ENCODE assay signal across 16 cellular contexts in the genomic region with DNA sequence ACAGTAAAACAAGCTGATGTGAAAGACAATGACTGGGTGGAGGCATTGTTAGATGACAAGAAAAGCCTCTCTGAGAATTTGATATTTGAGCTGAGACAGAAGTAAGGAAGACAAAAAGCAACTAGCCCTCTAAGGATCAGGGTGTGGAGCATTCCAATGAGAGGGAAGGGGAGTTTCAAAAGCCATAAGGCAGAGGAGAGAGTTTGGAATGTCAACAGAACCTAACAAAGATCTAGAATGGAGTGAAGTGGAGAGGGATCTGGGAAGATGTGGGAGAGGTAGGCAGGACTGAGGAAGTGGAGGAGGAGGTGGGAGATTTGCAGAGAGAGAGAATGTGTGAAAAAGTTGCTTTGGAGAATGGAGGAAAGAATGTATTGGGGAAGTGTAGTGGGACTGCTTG.
"Had no signal": no experiment of that assay in that cellular context is flagged by ENCODE, and none has a peak within 500 bp of the region (broad histone marks: within the 10 kb centered on the region; RNA-seq: fewer than 3 reads in every experiment).

No MANE protein-coding gene starts in this region.

- H3K27ac Mint-ChIP-seq: activated naive CD4-positive, alpha-beta T cell treated with anti-CD3 and anti-CD28 coated beads for 36 hours; activated T-helper 17 cell treated with anti-CD3 and anti-CD28 coated beads, Interleukin-2, amount 50 U/mL, for 72 hours; memory B cell; natural killer cell; stimulated activated naive B cell treated with anti-CD40 and anti-IgM and Interleukin-4, amounts not matched to agents 10 μg/mL and 1 μg/mL and 100 μg/mL, for 72 hours; T-cell had no signal

- H3K36me3 ChIP-seq: ascending aorta, left ventricle myocardium inferior, sigmoid colon, thyroid gland, uterus had no signal

- H3K4me3 ChIP-seq: ascending aorta, dorsolateral prefrontal cortex, left ventricle myocardium inferior, sigmoid colon, thyroid gland, uterus had no signal

- H3K9me3 Mint-ChIP-seq: activated naive CD4-positive, alpha-beta T cell treated with anti-CD3 and anti-CD28 coated beads for 36 hours; activated T-helper 17 cell treated with anti-CD3 and anti-CD28 coated beads, Interleukin-2, amount 50 U/mL, for 72 hours; memory B cell; natural killer cell; stimulated activated naive B cell treated with anti-CD40 and anti-IgM and Interleukin-4, amounts not matched to agents 10 μg/mL and 1 μg/mL and 100 μg/mL, for 72 hours; T-cell had no signal

- H3K27me3 ChIP-seq: ascending aorta, dorsolateral prefrontal cortex, sigmoid colon, thyroid gland, uterus had no signal

- H3K9me3 ChIP-seq: ascending aorta, left ventricle myocardium inferior, sigmoid colon, thyroid gland, uterus had no signal

- H3K4me3 Mint-ChIP-seq: activated naive CD4-positive, alpha-beta T cell treated with anti-CD3 and anti-CD28 coated beads for 36 hours; activated T-helper 17 cell treated with anti-CD3 and anti-CD28 coated beads, Interleukin-2, amount 50 U/mL, for 72 hours; memory B cell; natural killer cell; stimulated activated naive B cell treated with anti-CD40 and anti-IgM and Interleukin-4, amounts not matched to agents 10 μg/mL and 1 μg/mL and 100 μg/mL, for 72 hours; T-cell had no signal

- H3K36me3 Mint-ChIP-seq: natural killer cell; stimulated activated naive B cell treated with anti-CD40 and anti-IgM and Interleukin-4, amounts not matched to agents 10 μg/mL and 1 μg/mL and 100 μg/mL, for 72 hours; T-cell had no signal

- H3K4me1 Mint-ChIP-seq: activated T-helper 17 cell treated with anti-CD3 and anti-CD28 coated beads, Interleukin-2, amount 50 U/mL, for 72 hours; natural killer cell; T-cell had no signal

- H3K27ac ChIP-seq: ascending aorta, left ventricle myocardium inferior, sigmoid colon, thyroid gland, uterus had no signal

- DNase-seq: activated CD4-positive, alpha-beta T cell treated with anti-CD3 and anti-CD28 coated beads for 1 hour; activated CD4-positive, alpha-beta T cell treated with anti-CD3 and anti-CD28 coated beads, Interleukin-2, amount 50 U/mL, for 4 hours; activated naive CD4-positive, alpha-beta T cell treated with anti-CD3 and anti-CD28 coated beads for 36 hours; dorsolateral prefrontal cortex; erythroblast; left ventricle myocardium inferior; natural killer cell; sigmoid colon; stimulated activated naive B cell treated with anti-CD40 and anti-IgM and Interleukin-4, amounts not matched to agents 10 μg/mL and 1 μg/mL and 100 μg/mL, for 72 hours; T-cell; T1000; thyroid gland; uterus had no signal

- H3K4me1 ChIP-seq: ascending aorta, left ventricle myocardium inferior, sigmoid colon, thyroid gland, uterus had no signal

- H3K27me3 Mint-ChIP-seq: activated T-helper 17 cell treated with anti-CD3 and anti-CD28 coated beads, Interleukin-2, amount 50 U/mL, for 72 hours; memory B cell; T-cell had no signal

- ATAC-seq: activated T-helper 17 cell treated with anti-CD3 and anti-CD28 coated beads, Interleukin-2, amount 50 U/mL, for 72 hours; natural killer cell; stimulated activated naive B cell treated with anti-CD40 and anti-IgM and Interleukin-4, amounts not matched to agents 10 μg/mL and 1 μg/mL and 100 μg/mL, for 72 hours; T-cell had no signal
